Comparison of ENCODE assay signal across 12 cellular contexts in the genomic region with DNA sequence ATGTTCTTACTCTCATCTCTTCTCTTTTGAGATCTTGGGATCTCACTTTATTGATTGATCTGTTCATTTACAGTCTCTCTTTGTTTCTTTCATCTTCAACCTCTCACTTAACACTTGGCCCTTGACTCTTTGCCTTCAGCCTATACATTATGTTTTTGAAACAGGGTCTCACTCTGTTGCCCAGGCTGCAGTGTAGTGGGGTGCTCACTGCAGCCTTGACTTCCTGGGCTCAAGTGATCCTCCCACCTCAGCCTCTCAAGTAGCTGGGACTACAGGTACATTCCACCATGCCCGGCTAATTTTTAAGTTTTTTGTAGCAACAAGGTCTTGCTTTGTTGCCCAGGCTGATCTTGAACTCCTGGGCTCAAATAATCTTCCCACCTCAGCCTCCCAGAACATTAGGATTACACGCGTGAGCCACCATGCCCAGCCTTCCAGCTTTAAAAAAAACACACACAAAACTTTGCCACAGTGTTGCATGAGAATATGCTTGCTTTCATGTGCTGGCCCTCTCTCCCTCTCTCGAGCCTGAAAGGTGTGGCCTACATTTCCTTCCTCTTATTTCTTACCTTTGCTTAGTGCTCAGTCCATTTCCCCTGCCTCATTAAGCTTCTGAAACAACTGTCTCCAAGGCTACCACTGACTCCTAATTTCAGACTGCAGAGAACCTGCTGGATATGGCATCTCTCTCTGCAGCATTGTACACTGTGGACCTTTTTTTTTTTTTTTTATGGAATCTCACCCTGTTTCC. TPM values are rescaled to one million over a fixed set of nuclear protein-coding genes. Genes with fewer than 3 reads are reported as not detected.
A peak's percentile ranks its signal among the peaks of the same experiment; 100 is the strongest.
DNase-seq lines count a peak whose midpoint lies in the region; ATAC-seq and TF ChIP-seq lines count a peak whose summit lies in the region.
"Had no signal": no experiment of that assay in that cellular context is flagged by ENCODE, and none has a peak within 500 bp of the region (broad histone marks: within the 10 kb centered on the region; RNA-seq: fewer than 3 reads in every experiment).

No MANE protein-coding gene starts in this region.

- no peak overlapping the region for H3K4me3 ChIP-seq in SJCRH30
- H3K4me3 ChIP-seq: SJSA1 had no signal

- H3K4me1 ChIP-seq in SJCRH30, result no peaks in the 10 kb centered on the region

- BruUV-seq in Calu3 (replicated peaks; lab: Mats Ljungman, UMichigan), result no TSS peak

- DNase-seq in Calu3 (no peak), activated B cell treated with CpG ODN at 0.5 μM for 24 hours (no peak), naive B cell (peak; percentile 56), DMS 273 (lab: John Stamatoyannopoulos, UW; ENCODE audit: unreplicated experiment) (no peak), SJCRH30 (no peak)
- DNase-seq: kidney glomerular epithelial cell, NCI-H1048, NCI-H526 had no signal

- peaks cover 3% of the 10 kb centered on the region; the same call in 1 of the 2 replicates for H3K36me3 ChIP-seq in SJCRH30

- TF ChIP-seq CTCF in Calu3 (IDR thresholded peaks at IDR 0.05; ENCODE audit: unreplicated experiment) (no peak), activated B cell treated with CpG ODN at 0.5 μM for 24 hours (IDR thresholded peaks at IDR 0.05) (no peak)

- H3K27ac ChIP-seq in SJCRH30, result no peak overlapping the region
- H3K27ac ChIP-seq: SJSA1 had no signal

- intact Hi-C loops in Calu3 (cut with micrococcal nuclease; ENCODE audit: unreplicated experiment), result no loop called here
- intact Hi-C loops in activated B cell treated with CpG ODN at 0.5 μM for 24 hours (cut with micrococcal nuclease), result loop anchor here (10.0 kb wide), 1 partner anchor 810 kb away; the partner anchor contains the start of gene BIN2

- H3K36me3 Mint-ChIP-seq in Calu3 (ENCODE audit: insufficient read depth, unreplicated experiment) (no peaks in the 10 kb centered on the region), activated B cell treated with CpG ODN at 0.5 μM for 24 hours (ENCODE audit: low read depth) (no peaks in the 10 kb centered on the region), naive B cell (peaks cover 0 to 8% of the 10 kb centered on the region in 2 donors)

- H3K4me3 Mint-ChIP-seq in Calu3 (ENCODE audit: low read depth, unreplicated experiment) (no peak overlapping the region), activated B cell treated with CpG ODN at 0.5 μM for 24 hours (peak overlapping the region; percentile 56), naive B cell (peak overlapping the region in 7 of 8 donors; percentile 50 to 93 (median 89))

- H3K9me3 ChIP-seq in SJCRH30 (replicated peaks), result no peaks in the 10 kb centered on the region
- H3K9me3 ChIP-seq: SJSA1 had no signal

- H3K27ac Mint-ChIP-seq in Calu3 (ENCODE audit: unreplicated experiment) (peak overlapping the region; percentile 7), activated B cell treated with CpG ODN at 0.5 μM for 24 hours (peak overlapping the region; percentile 90), naive B cell (peak overlapping the region in 5 of 6 donors; percentile 37 to 97 (median 91))

- H3K27me3 Mint-ChIP-seq in Calu3 (ENCODE audit: unreplicated experiment) (no peaks in the 10 kb centered on the region), activated B cell treated with CpG ODN at 0.5 μM for 24 hours (no peaks in the 10 kb centered on the region), naive B cell (no peaks in the 10 kb centered on the region)

- POLR2A ChIA-PET in activated B cell treated with CpG ODN at 0.5 μM for 24 hours (lab: Charles Lee), result interaction anchor here (3.3 kb wide), 1 partner anchor 10 kb away, joined by 22 read pairs; the partner anchor contains the start of gene DIP2B

- no peaks in the 10 kb centered on the region for H3K9me3 Mint-ChIP-seq in Calu3 (ENCODE audit: low read depth, unreplicated experiment)
- H3K9me3 Mint-ChIP-seq in activated B cell treated with CpG ODN at 0.5 μM for 24 hours, result no peaks in the 10 kb centered on the region
- peaks cover 0 to 7% (median 0%) of the 10 kb centered on the region in 7 donors for H3K9me3 Mint-ChIP-seq in naive B cell

- CTCF ChIA-PET in Calu3 (lab: Charles Lee), result interaction anchor here (0.6 kb wide), 1 partner anchor 34 kb away, joined by 7 read pairs; no protein-coding TSS in a partner anchor
- CTCF ChIA-PET in activated B cell treated with CpG ODN at 0.5 μM for 24 hours (lab: Charles Lee), result interaction anchor here (1.4 to 1.5 kb wide), 2 partner anchors 9 to 123 kb away, joined by 3 to 4 read pairs; no protein-coding TSS in a partner anchor

- H3K4me1 Mint-ChIP-seq in Calu3 (ENCODE audit: low read depth, unreplicated experiment) (peaks cover 28% of the 10 kb centered on the region), activated B cell treated with CpG ODN at 0.5 μM for 24 hours (peaks cover 61% of the 10 kb centered on the region), naive B cell (peaks cover 44 to 61% (median 56%) of the 10 kb centered on the region in 3 donors)

- no peaks in the 10 kb centered on the region for H3K27me3 ChIP-seq in SJCRH30
- H3K27me3 ChIP-seq: SJSA1 had no signal

- ATAC-seq in GM19397 (IDR thresholded peaks at IDR 0.05; ENCODE audit: unreplicated experiment) (peak; percentile 45), activated B cell treated with CpG ODN at 0.5 μM for 24 hours (ENCODE audit: low read depth) (peak; percentile 48), naive B cell (ENCODE audit: low read depth in 2 of 2) (peak; percentile 40 to 51), GM21390 (IDR thresholded peaks at IDR 0.05; ENCODE audit: unreplicated experiment) (no peak), HG03025 (IDR thresholded peaks at IDR 0.05; ENCODE audit: low FRiP score, unreplicated experiment) (no peak)

RNA-seq across cellular contexts. Expression of gene DIP2B, which starts 9.9 kb away (rescaled TPM):
- 22.8 and 24.5 TPM in 2 replicates for total RNA-seq in Calu3 (2022)
- 32.2 and 32.3 TPM in 2 replicates for total RNA-seq in activated B cell treated with CpG ODN at 0.5 μM for 24 hours
- 10 to 100 TPM; 13.4 to 26.7 (median 18.1) TPM for polyA plus RNA-seq in naive B cell (ENCODE audit: low read depth in 6 of 6)
- 36.9 and 37.1 TPM in 2 replicates for total RNA-seq in SJCRH30 (2014; rRNA removed; shearing (Covaris generic))

Comparison
In these comparisons a context has a peak if more than half of its experiments do, and no peak if none do; other contexts are left out.
1. H3K27ac Mint-ChIP-seq: peak in every context shown above with its lines; median percentile 91 in naive B cell; 90 in activated B cell treated with CpG ODN at 0.5 μM for 24 hours; 7 in Calu3.
2. ATAC-seq: peak in GM19397 (single experiment), activated B cell treated with CpG ODN at 0.5 μM for 24 hours (single experiment) and naive B cell (2 of 2); none in GM21390 (single experiment) and HG03025 (single experiment).